Comparison of ENCODE assay signal across 9 cellular contexts in the genomic region with DNA sequence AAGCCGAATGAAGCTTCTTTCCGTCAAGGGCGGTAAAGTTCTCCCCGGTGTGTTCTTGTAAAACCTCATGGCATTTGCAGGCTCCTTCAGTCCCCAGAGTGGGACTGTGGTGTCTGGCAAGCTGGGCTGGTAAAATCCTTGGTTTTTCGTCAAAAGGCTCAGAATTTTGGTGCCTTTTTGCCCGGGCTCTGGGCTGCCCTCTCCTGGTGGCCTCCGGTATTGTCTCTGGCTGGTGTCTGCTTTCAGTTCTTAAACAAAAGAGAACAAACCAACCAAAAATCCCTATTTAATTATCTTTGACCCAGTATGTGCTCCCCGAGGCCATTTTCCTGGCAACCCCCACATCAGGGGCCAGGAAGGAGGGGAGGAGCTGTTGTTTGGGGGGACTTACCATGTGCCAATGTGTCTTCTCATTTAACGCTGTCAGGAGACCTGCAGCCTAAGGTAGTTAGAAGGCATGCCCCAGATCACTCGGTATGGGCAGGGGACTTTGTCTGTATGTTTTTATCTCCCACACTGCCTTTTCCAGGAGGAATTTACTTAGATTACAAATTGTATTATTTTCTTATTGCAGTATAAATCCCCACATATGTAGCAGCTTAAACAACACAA. TPM values are rescaled to one million over a fixed set of nuclear protein-coding genes. Genes with fewer than 3 reads are reported as not detected.
DNase-seq lines count a peak whose midpoint lies in the region; ATAC-seq and TF ChIP-seq lines count a peak whose summit lies in the region.
"Had no signal": no experiment of that assay in that cellular context is flagged by ENCODE, and none has a peak within 500 bp of the region (broad histone marks: within the 10 kb centered on the region; RNA-seq: fewer than 3 reads in every experiment).

No MANE protein-coding gene starts in this region.

- no peaks in the 10 kb centered on the region for H3K4me1 Mint-ChIP-seq in activated T-cell treated with anti-CD3 and anti-CD28 coated beads, Interleukin-2, amount 50 U/mL, for 72 hours (ENCODE audit: low read depth)

- peak; percentile 95 for TF ChIP-seq CTCF in AG09319 (IDR thresholded peaks at IDR 0.05; ENCODE audit: low read depth, low read length)
- TF ChIP-seq CTCF in thoracic aorta (IDR thresholded peaks at IDR 0.05), result peak; percentile 30

- no peak overlapping the region for H3K27ac ChIP-seq in thoracic aorta

- H3K4me3 Mint-ChIP-seq in activated T-cell treated with anti-CD3 and anti-CD28 coated beads, Interleukin-2, amount 50 U/mL, for 72 hours, result no peak overlapping the region

- no peaks in the 10 kb centered on the region for H3K36me3 Mint-ChIP-seq in activated T-cell treated with anti-CD3 and anti-CD28 coated beads, Interleukin-2, amount 50 U/mL, for 72 hours (ENCODE audit: insufficient read depth in 2 of 2)

- H3K36me3 ChIP-seq in thoracic aorta, result no peaks in the 10 kb centered on the region
- H3K36me3 ChIP-seq: HAP-1 had no signal

- ATAC-seq in activated T-cell treated with anti-CD3 and anti-CD28 coated beads, Interleukin-2, amount 50 U/mL, for 72 hours (replicated peaks in 1 of 2), result no peak
- no peak for ATAC-seq in thoracic aorta (ENCODE audit: insufficient number of reproducible peaks, low FRiP score, low read depth)

- no peaks in the 10 kb centered on the region for H3K27me3 Mint-ChIP-seq in activated T-cell treated with anti-CD3 and anti-CD28 coated beads, Interleukin-2, amount 50 U/mL, for 72 hours (ENCODE audit: low read depth)

- H3K9me3 Mint-ChIP-seq in activated T-cell treated with anti-CD3 and anti-CD28 coated beads, Interleukin-2, amount 50 U/mL, for 72 hours, result no peaks in the 10 kb centered on the region

- DNase-seq in AG09319 (ENCODE audit: extremely low read depth, low read depth) (no peak), HT-29 (ENCODE audit: low spot score) (peak; percentile 21), islet precursor cell (peak; percentile 68), thoracic aorta (ENCODE audit: low spot score) (no peak), HuH-7.5 (ENCODE audit: low spot score) (no peak), medulla oblongata (ENCODE audit: extremely low spot score) (no peak), NCI-H2171 (lab: John Stamatoyannopoulos, UW) (no peak)
- DNase-seq in activated T-cell treated with anti-CD3 and anti-CD28 coated beads, Interleukin-2, amount 50 U/mL, for 72 hours, result peak; percentile 20 to 44

- no peak overlapping the region for H3K4me3 ChIP-seq in thoracic aorta
- H3K4me3 ChIP-seq: HAP-1 had no signal

- H3K9me3 ChIP-seq in thoracic aorta, result no peaks in the 10 kb centered on the region
- H3K9me3 ChIP-seq: HAP-1 had no signal

- H3K4me1 ChIP-seq in thoracic aorta (ENCODE audit: control insufficient read depth in 1 of 2, low read depth in 2 of 2), result no peaks in the 10 kb centered on the region
- H3K4me1 ChIP-seq: HAP-1 had no signal

- no peaks in the 10 kb centered on the region for H3K27me3 ChIP-seq in thoracic aorta (replicated peaks; ENCODE audit: insufficient read depth)

- H3K27ac Mint-ChIP-seq in activated T-cell treated with anti-CD3 and anti-CD28 coated beads, Interleukin-2, amount 50 U/mL, for 72 hours, result no peak overlapping the region

RNA-seq across cellular contexts. Expression of gene CDH4, which starts 11.1 kb away (rescaled TPM):
- not detected in 2 replicates for total RNA-seq in HT-29 (2014; rRNA removed; shearing (Covaris generic))
- under 1 TPM; 0.17 to 0.35 TPM for total RNA-seq in activated T-cell treated with anti-CD3 and anti-CD28 coated beads, Interleukin-2, amount 50 U/mL, for 72 hours
- not detected for total RNA-seq in thoracic aorta

Comparison
In these comparisons a context has a peak if more than half of its experiments do, and no peak if none do; other contexts are left out.
1. DNase-seq: peak in HT-29 (single experiment), activated T-cell treated with anti-CD3 and anti-CD28 coated beads, Interleukin-2, amount 50 U/mL, for 72 hours (2 of 2) and islet precursor cell (single experiment); none in AG09319 (single experiment), thoracic aorta (single experiment), HuH-7.5 (single experiment), medulla oblongata (single experiment) and NCI-H2171 (single experiment).